12 cellular contexts compared by ENCODE assay signal in the genomic region with DNA sequence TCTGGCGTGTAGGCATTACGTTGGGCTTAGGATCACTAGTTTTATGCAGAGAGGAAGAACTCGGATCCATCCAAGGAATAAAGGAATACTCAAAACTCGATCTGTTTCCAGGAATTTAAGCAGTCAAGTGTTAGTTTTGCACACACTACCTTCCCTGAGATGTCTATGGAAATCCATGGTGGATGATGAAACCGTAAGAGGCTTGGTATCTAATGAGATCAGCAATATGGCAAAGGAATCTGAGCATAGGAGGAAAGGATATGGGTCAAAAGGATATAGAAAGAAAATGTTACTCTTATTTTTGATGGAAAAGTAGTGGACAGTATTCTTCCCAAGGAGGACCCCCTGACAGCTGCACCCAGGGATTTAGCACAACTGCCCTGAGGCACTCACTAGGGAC. TPM values are rescaled to one million over a fixed set of nuclear protein-coding genes. Genes with fewer than 3 reads are reported as not detected.
DNase-seq lines count a peak whose midpoint lies in the region; ATAC-seq and TF ChIP-seq lines count a peak whose summit lies in the region.
"Had no signal": no experiment of that assay in that cellular context is flagged by ENCODE, and none has a peak within 500 bp of the region (broad histone marks: within the 10 kb centered on the region; RNA-seq: fewer than 3 reads in every experiment).

No MANE protein-coding gene starts in this region.

- H3K27ac Mint-ChIP-seq in activated CD4-positive, alpha-beta T cell treated with anti-CD3 and anti-CD28 coated beads, Interleukin-2, amount 10 ng/mL, durations not matched to agents 24 days and 14 days, result peak overlapping the region; percentile 50
- H3K27ac Mint-ChIP-seq in activated CD4-positive, alpha-beta T cell treated with anti-CD3 and anti-CD28 coated beads for 36 hours, result no peak overlapping the region

- H3K27me3 ChIP-seq in lung (ENCODE audit: control insufficient read depth, insufficient read depth) (no peaks in the 10 kb centered on the region), suprapubic skin (no peaks in the 10 kb centered on the region)

- TF ChIP-seq CTCF in lung (IDR thresholded peaks at IDR 0.05; ENCODE audit: control extremely low read depth, extremely low read depth) (no peak), suprapubic skin (IDR thresholded peaks at IDR 0.05) (no peak)

- CTCF ChIA-PET in activated CD4-positive, alpha-beta T cell treated with anti-CD3 and anti-CD28 coated beads for 36 hours (lab: Charles Lee), result interaction anchor here (0.5 to 3.9 kb wide), 29 partner anchors 8 to 186 kb away, joined by 3 to 87 read pairs (median 9); partner anchors contain the start of genes HIC1 and TSR1

- no peaks in the 10 kb centered on the region for H3K9me3 Mint-ChIP-seq in activated CD4-positive, alpha-beta T cell treated with anti-CD3 and anti-CD28 coated beads, Interleukin-2, amount 10 ng/mL, durations not matched to agents 24 days and 14 days
- H3K9me3 Mint-ChIP-seq in activated CD4-positive, alpha-beta T cell treated with anti-CD3 and anti-CD28 coated beads for 36 hours (ENCODE audit: low read depth), result no peaks in the 10 kb centered on the region
- H3K9me3 Mint-ChIP-seq: activated naive CD4-positive, alpha-beta T cell treated with anti-CD3 and anti-CD28 coated beads, Interleukin-2, amount 50 U/mL, for 72 hours had no signal

- TF ChIP-seq POLR2A in suprapubic skin (IDR thresholded peaks at IDR 0.05), result no peak

- no peak for DNase-seq in activated CD4-positive, alpha-beta T cell treated with anti-CD3 and anti-CD28 coated beads, Interleukin-2, amount 10 ng/mL, durations not matched to agents 24 days and 14 days
- no peak for DNase-seq in activated CD4-positive, alpha-beta T cell treated with anti-CD3 and anti-CD28 coated beads for 36 hours
- DNase-seq in lung (ENCODE audit: low spot score) (no peak), suprapubic skin (ENCODE audit: low spot score in 2 of 2) (no peak), SKM-1 treated with dmso at 0.1 percent for 144 hours (lab: John Stamatoyannopoulos, UW; ENCODE audit: unreplicated experiment) (no peak)
- no peak for DNase-seq in stimulated activated naive CD4-positive, alpha-beta T cell (lab: John Stamatoyannopoulos, UW)
- DNase-seq: SIG-M5 had no signal

- H3K27me3 Mint-ChIP-seq in activated CD4-positive, alpha-beta T cell treated with anti-CD3 and anti-CD28 coated beads, Interleukin-2, amount 10 ng/mL, durations not matched to agents 24 days and 14 days, result no peaks in the 10 kb centered on the region
- H3K27me3 Mint-ChIP-seq in activated CD4-positive, alpha-beta T cell treated with anti-CD3 and anti-CD28 coated beads for 36 hours, result no peaks in the 10 kb centered on the region

- intact Hi-C loops in activated CD4-positive, alpha-beta T cell treated with anti-CD3 and anti-CD28 coated beads, Interleukin-2, amount 10 ng/mL, durations not matched to agents 24 days and 14 days (cut with micrococcal nuclease), result loop anchor here (1.0 to 5.0 kb wide), 5 partner anchors 29 to 190 kb away; no protein-coding TSS in a partner anchor
- intact Hi-C loops in activated CD4-positive, alpha-beta T cell treated with anti-CD3 and anti-CD28 coated beads for 36 hours (cut with DNase I, micrococcal nuclease), result loop anchor here (1.0 to 10.0 kb wide), 4 partner anchors 39 to 190 kb away; no protein-coding TSS in a partner anchor

- POLR2A ChIA-PET in activated CD4-positive, alpha-beta T cell treated with anti-CD3 and anti-CD28 coated beads for 36 hours (lab: Charles Lee), result no interaction called here

- H3K4me3 ChIP-seq in lung, result no peak overlapping the region
- no peak overlapping the region for H3K4me3 ChIP-seq in suprapubic skin
- H3K4me3 ChIP-seq: A549, HAP-1 had no signal

- H3K27ac ChIP-seq in adipose tissue (ENCODE audit: low read depth, low read length), result peak overlapping the region; percentile 4
- H3K27ac ChIP-seq in lung (ENCODE audit: low read depth in 1 of 2, low read length in 1 of 2), result peak overlapping the region; percentile 40 to 71
- H3K27ac ChIP-seq in suprapubic skin, result peak overlapping the region; percentile 79
- H3K27ac ChIP-seq: A549 had no signal

- H3K36me3 Mint-ChIP-seq in activated CD4-positive, alpha-beta T cell treated with anti-CD3 and anti-CD28 coated beads, Interleukin-2, amount 10 ng/mL, durations not matched to agents 24 days and 14 days (ENCODE audit: low read depth), result peaks cover 46% of the 10 kb centered on the region
- H3K36me3 Mint-ChIP-seq in activated CD4-positive, alpha-beta T cell treated with anti-CD3 and anti-CD28 coated beads for 36 hours (ENCODE audit: low read depth), result peaks cover 37% of the 10 kb centered on the region

- peak overlapping the region; percentile 23 for H3K4me3 Mint-ChIP-seq in activated CD4-positive, alpha-beta T cell treated with anti-CD3 and anti-CD28 coated beads, Interleukin-2, amount 10 ng/mL, durations not matched to agents 24 days and 14 days
- no peak overlapping the region for H3K4me3 Mint-ChIP-seq in activated CD4-positive, alpha-beta T cell treated with anti-CD3 and anti-CD28 coated beads for 36 hours

- peaks cover 66% of the 10 kb centered on the region for H3K4me1 Mint-ChIP-seq in activated CD4-positive, alpha-beta T cell treated with anti-CD3 and anti-CD28 coated beads, Interleukin-2, amount 10 ng/mL, durations not matched to agents 24 days and 14 days
- peaks cover 37% of the 10 kb centered on the region for H3K4me1 Mint-ChIP-seq in activated CD4-positive, alpha-beta T cell treated with anti-CD3 and anti-CD28 coated beads for 36 hours

- no peak for ATAC-seq in activated CD4-positive, alpha-beta T cell treated with anti-CD3 and anti-CD28 coated beads for 36 hours
- ATAC-seq in lung (ENCODE audit: insufficient read depth, low FRiP score) (no peak), HG03460 (IDR thresholded peaks at IDR 0.05; ENCODE audit: unreplicated experiment) (no peak)

- H3K9me3 ChIP-seq in lung (ENCODE audit: control insufficient read depth in 2 of 2, insufficient read depth in 1 of 2, low read length in 1 of 2), result no peaks in the 10 kb centered on the region
- no peaks in the 10 kb centered on the region for H3K9me3 ChIP-seq in suprapubic skin
- H3K9me3 ChIP-seq: A549, HAP-1 had no signal

- H3K4me1 ChIP-seq in lung (ENCODE audit: control insufficient read depth in 2 of 2, insufficient read depth in 2 of 2, low read length in 2 of 2) (peaks cover 2 to 3% of the 10 kb centered on the region in 2 donors), suprapubic skin (peaks cover 36% of the 10 kb centered on the region)
- H3K4me1 ChIP-seq: HAP-1 had no signal

- TF ChIP-seq EP300 in suprapubic skin (IDR thresholded peaks at IDR 0.05), result no peak

- WGBS in adipose tissue, 3 donors, result 81 to 90% (median 89%) methylated on average over 5 of the region's 5 CpGs
- WGBS in lung, 2 donors, result 87 to 93% methylated on average over 5 of the region's 5 CpGs
- 87% methylated on average over 5 of the region's 5 CpGs for WGBS in suprapubic skin

- H3K36me3 ChIP-seq in lung (ENCODE audit: control insufficient read depth in 2 of 2, insufficient read depth in 2 of 2, low read length in 2 of 2) (peaks cover 0 to 4% of the 10 kb centered on the region in 2 donors), suprapubic skin (peaks cover 13% of the 10 kb centered on the region)

RNA-seq across cellular contexts. Expression of gene SMG6, which starts 59.6 kb away (rescaled TPM):
- total RNA-seq in activated CD4-positive, alpha-beta T cell treated with anti-CD3 and anti-CD28 coated beads, Interleukin-2, amount 10 ng/mL, durations not matched to agents 24 days and 14 days, result 31.6 and 36.2 TPM in 2 replicates
- 10 to 100 TPM; 28.5 to 31.4 TPM for total RNA-seq in activated CD4-positive, alpha-beta T cell treated with anti-CD3 and anti-CD28 coated beads for 36 hours
- 10 to 100 TPM in 2 of 3 donors, 1 to 10 TPM in 1; 8.8 to 28.3 (median 18.7) TPM for polyA plus RNA-seq in adipose tissue
- total RNA-seq in lung, result 10 to 100 TPM; 36.2 to 45.1 TPM
- 10 to 100 TPM; 17.6 to 21.6 TPM for polyA plus RNA-seq in lung
- 10 to 100 TPM; 29.6 to 58.6 (median 45.5) TPM for total RNA-seq in suprapubic skin

RNA-seq across cellular contexts. Expression of gene SRR, which starts 59.8 kb away (rescaled TPM):
- total RNA-seq in activated CD4-positive, alpha-beta T cell treated with anti-CD3 and anti-CD28 coated beads, Interleukin-2, amount 10 ng/mL, durations not matched to agents 24 days and 14 days, result 13.8 and 15.6 TPM in 2 replicates
- 10 to 100 TPM; 15.4 to 18.3 TPM for total RNA-seq in activated CD4-positive, alpha-beta T cell treated with anti-CD3 and anti-CD28 coated beads for 36 hours
- 1 to 10 TPM; 3.7 to 6.6 (median 6.5) TPM for polyA plus RNA-seq in adipose tissue
- 10 to 100 TPM in 1 of 2 donors, 1 to 10 TPM in 1; 8.1 to 17.3 TPM for total RNA-seq in lung
- 1 to 10 TPM; 5.0 to 7.5 TPM for polyA plus RNA-seq in lung
- 10 to 100 TPM in 3 of 4 donors, 1 to 10 TPM in 1; 4.0 to 13.9 (median 11.2) TPM for total RNA-seq in suprapubic skin

Comparison
In these comparisons a context has a peak if more than half of its experiments do, and no peak if none do; other contexts are left out.
1. H3K27ac ChIP-seq: peak in every context shown above with its lines; median percentile 79 in suprapubic skin; 56 in lung; 4 in adipose tissue.